Comparison of ENCODE assay signal across 9 cellular contexts in the genomic region with DNA sequence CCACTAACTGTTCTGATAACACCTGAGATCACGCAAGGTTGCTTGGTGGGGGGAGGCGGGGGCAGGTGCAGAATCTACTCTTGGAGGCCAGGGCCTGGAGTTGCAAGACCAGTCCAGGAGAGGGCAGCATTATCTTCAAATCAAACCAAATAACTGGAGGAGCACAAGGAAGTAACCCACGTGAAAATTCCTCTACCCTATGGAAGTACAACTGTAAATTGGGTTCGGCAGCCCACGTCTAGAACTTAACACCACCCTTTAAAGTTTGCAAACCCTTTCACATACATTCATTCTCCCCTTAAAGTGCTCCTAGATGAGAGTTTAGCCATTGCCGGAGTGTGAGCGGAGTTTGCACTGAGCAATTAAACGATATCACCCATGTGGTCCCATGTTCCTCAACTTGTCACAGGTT. TPM values are rescaled to one million over a fixed set of nuclear protein-coding genes. Genes with fewer than 3 reads are reported as not detected.
A peak's percentile ranks its signal among the peaks of the same experiment; 100 is the strongest.
DNase-seq lines count a peak whose midpoint lies in the region; ATAC-seq and TF ChIP-seq lines count a peak whose summit lies in the region.
"Had no signal": no experiment of that assay in that cellular context is flagged by ENCODE, and none has a peak within 500 bp of the region (broad histone marks: within the 10 kb centered on the region; RNA-seq: fewer than 3 reads in every experiment).

No MANE protein-coding gene starts in this region.

- H3K36me3 ChIP-seq in lung (ENCODE audit: control insufficient read depth in 2 of 2, insufficient read depth in 2 of 2, low read length in 2 of 2), result no peaks in the 10 kb centered on the region

- no peak overlapping the region for H3K4me3 ChIP-seq in lung

- no peaks in the 10 kb centered on the region for H3K9me3 Mint-ChIP-seq in dendritic cell treated with granulocyte-macrophage colony-stimulating factor and Interleukin-4, amounts not matched to agents 40 ng/mL and 50 ng/mL, for 4 days

- no peaks in the 10 kb centered on the region for H3K27me3 ChIP-seq in lung (ENCODE audit: control insufficient read depth, insufficient read depth)

- peaks cover 28% of the 10 kb centered on the region for H3K4me1 Mint-ChIP-seq in dendritic cell treated with granulocyte-macrophage colony-stimulating factor and Interleukin-4, amounts not matched to agents 40 ng/mL and 50 ng/mL, for 4 days (ENCODE audit: low read depth)

- H3K27ac Mint-ChIP-seq in dendritic cell treated with granulocyte-macrophage colony-stimulating factor and Interleukin-4, amounts not matched to agents 40 ng/mL and 50 ng/mL, for 4 days, result peak overlapping the region; percentile 43

- intact Hi-C loops in dendritic cell treated with granulocyte-macrophage colony-stimulating factor and Interleukin-4, amounts not matched to agents 40 ng/mL and 50 ng/mL, for 4 days (cut with micrococcal nuclease), result loop anchor here (5.0 kb wide), 2 partner anchors 36 to 61 kb away; no protein-coding TSS in a partner anchor

- H3K4me3 Mint-ChIP-seq in dendritic cell treated with granulocyte-macrophage colony-stimulating factor and Interleukin-4, amounts not matched to agents 40 ng/mL and 50 ng/mL, for 4 days, result no peak overlapping the region

- ATAC-seq in HG02870 (IDR thresholded peaks at IDR 0.05; ENCODE audit: unreplicated experiment) (peak; percentile 58), lung (ENCODE audit: insufficient read depth, low FRiP score) (peak; percentile 84), HG03571 (IDR thresholded peaks at IDR 0.05; ENCODE audit: unreplicated experiment) (no peak)

- TF ChIP-seq CTCF in lung (IDR thresholded peaks at IDR 0.05; ENCODE audit: control extremely low read depth, extremely low read depth), result peak; percentile 64

- no peaks in the 10 kb centered on the region for H3K36me3 Mint-ChIP-seq in dendritic cell treated with granulocyte-macrophage colony-stimulating factor and Interleukin-4, amounts not matched to agents 40 ng/mL and 50 ng/mL, for 4 days (ENCODE audit: low read depth)

- peaks cover 2% of the 10 kb centered on the region for H3K27me3 Mint-ChIP-seq in dendritic cell treated with granulocyte-macrophage colony-stimulating factor and Interleukin-4, amounts not matched to agents 40 ng/mL and 50 ng/mL, for 4 days

- H3K27ac ChIP-seq in lung (ENCODE audit: low read depth in 1 of 2, low read length in 1 of 2), result no peak overlapping the region

- 37 to 38% methylated on average over 8 of the region's 8 CpGs for WGBS in lung, 2 donors

- no peaks in the 10 kb centered on the region for H3K9me3 ChIP-seq in lung (ENCODE audit: control insufficient read depth in 2 of 2, insufficient read depth in 1 of 2, low read length in 1 of 2)

- peak; percentile 71 for DNase-seq in DMS114 treated with DMSO at 0.1 percent for 48 hours (lab: John Stamatoyannopoulos, UW; ENCODE audit: unreplicated experiment)
- peak; percentile 23 for DNase-seq in NCI-H510A (lab: John Stamatoyannopoulos, UW)
- peak; percentile 77 for DNase-seq in activated CD4-positive, alpha-beta T cell treated with anti-CD3 and anti-CD28 coated beads for 48 hours
- peak; percentile 68 for DNase-seq in lung (ENCODE audit: low spot score)
- DNase-seq in stimulated activated CD4-positive, alpha-beta T cell treated with anti-CD3 and anti-CD28 coated beads, TNF-alpha, amount 100 ng/mL, for 1 hour (ENCODE audit: low read depth in 3 of 3, low spot score in 1 of 3), result peak; percentile 27 to 48 (median 47)

- no peaks in the 10 kb centered on the region for H3K4me1 ChIP-seq in lung (ENCODE audit: control insufficient read depth in 2 of 2, insufficient read depth in 2 of 2, low read length in 2 of 2)

RNA-seq across cellular contexts. Expression of gene CXCR1, which starts 19.6 kb away (rescaled TPM):
- total RNA-seq in lung, result 1 to 10 TPM; 1.9 to 6.4 TPM
- 10 to 100 TPM in 1 of 2 donors, under 1 TPM in 1; 0.47 to 49.0 TPM for polyA plus RNA-seq in lung
- total RNA-seq: activated CD8-positive, alpha-beta memory T cell treated with anti-CD3 and anti-CD28 coated beads for 36 hours had no signal

RNA-seq across cellular contexts. Expression of gene ARPC2, which starts 30.6 kb away (rescaled TPM):
- total RNA-seq in lung, result 100 to 1,000 TPM; 284 to 332 TPM
- polyA plus RNA-seq in lung, result 100 to 1,000 TPM; 190 to 490 TPM

Comparison
In these comparisons a context has a peak if more than half of its experiments do, and no peak if none do; other contexts are left out.
1. DNase-seq: peak in every context shown above with its lines; median percentile 77 in activated CD4-positive, alpha-beta T cell treated with anti-CD3 and anti-CD28 coated beads for 48 hours; 71 in DMS114 treated with DMSO at 0.1 percent for 48 hours; 68 in lung; 47 in stimulated activated CD4-positive, alpha-beta T cell treated with anti-CD3 and anti-CD28 coated beads, TNF-alpha, amount 100 ng/mL, for 1 hour; 23 in NCI-H510A.